Comparison of ENCODE assay signal across 12 cellular contexts in the genomic region with DNA sequence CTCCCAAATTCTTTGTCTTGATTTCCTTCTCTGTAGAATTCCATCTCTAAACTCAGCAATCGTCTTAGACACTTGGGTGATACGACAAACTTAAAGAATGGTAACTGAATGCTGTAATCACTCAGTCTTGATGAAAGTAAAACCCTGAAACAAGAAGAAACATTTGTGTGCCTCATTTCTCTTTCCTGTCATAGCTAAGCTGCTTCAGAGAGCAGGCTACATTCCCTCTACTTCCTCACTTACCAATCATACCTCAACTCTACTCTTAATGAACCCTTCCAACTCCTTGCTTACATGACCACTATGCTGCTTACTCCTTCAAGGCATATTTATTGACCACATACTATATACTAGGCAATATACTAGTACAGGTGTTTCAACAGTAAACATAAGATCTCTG. TPM values are rescaled to one million over a fixed set of nuclear protein-coding genes. Genes with fewer than 3 reads are reported as not detected.
DNase-seq lines count a peak whose midpoint lies in the region; ATAC-seq and TF ChIP-seq lines count a peak whose summit lies in the region.
"Had no signal": no experiment of that assay in that cellular context is flagged by ENCODE, and none has a peak within 500 bp of the region (broad histone marks: within the 10 kb centered on the region; RNA-seq: fewer than 3 reads in every experiment).

No MANE protein-coding gene starts in this region.

- CTCF ChIA-PET in T-cell (lab: Charles Lee) = interaction anchor here in 1 of 2 donors (1.0 to 1.5 kb wide), 2 partner anchors 19 to 336 kb away, joined by 3 to 7 read pairs; no protein-coding TSS in a partner anchor

- H3K4me3 ChIP-seq in neural progenitor cell = no peak overlapping the region
- H3K4me3 ChIP-seq: A549, SJSA1 had no signal

- peak overlapping the region; percentile 16 for H3K27ac Mint-ChIP-seq in T-helper 2 cell treated with Interferon-gamma antibody and Interleukin-4, amounts not matched to agents 5 μg/mL and 100 μg/mL, for 36 hours
- H3K27ac Mint-ChIP-seq in T-cell = peak overlapping the region; percentile 29 to 60
- no peak overlapping the region for H3K27ac Mint-ChIP-seq in neural progenitor cell
- H3K27ac Mint-ChIP-seq: activated CD4-positive, alpha-beta memory T cell treated with anti-CD3 and anti-CD28 coated beads, Interleukin-2, amount 10 ng/mL, durations not matched to agents 7 days and 5 days had no signal

- no peak overlapping the region for H3K9ac ChIP-seq in neural progenitor cell

- peak overlapping the region; percentile 1 for H3K4me2 ChIP-seq in neural progenitor cell
- H3K4me2 ChIP-seq: A549 had no signal

- no peak for TF ChIP-seq CTCF in neural progenitor cell (IDR thresholded peaks at IDR 0.05)

- H2AFZ ChIP-seq in neural progenitor cell (replicated peaks) = no peak overlapping the region

- no peaks in the 10 kb centered on the region for H3K9me3 Mint-ChIP-seq in T-helper 2 cell treated with Interferon-gamma antibody and Interleukin-4, amounts not matched to agents 5 μg/mL and 100 μg/mL, for 36 hours
- no peaks in the 10 kb centered on the region for H3K9me3 Mint-ChIP-seq in T-cell
- peaks cover 10% of the 10 kb centered on the region for H3K9me3 Mint-ChIP-seq in neural progenitor cell
- H3K9me3 Mint-ChIP-seq: activated CD4-positive, alpha-beta memory T cell treated with anti-CD3 and anti-CD28 coated beads, Interleukin-2, amount 10 ng/mL, durations not matched to agents 7 days and 5 days had no signal

- ATAC-seq in GM21576 (IDR thresholded peaks at IDR 0.05; ENCODE audit: unreplicated experiment) (peak; percentile 51), T-cell (replicated peaks in 1 of 4) (peak in 1 of 4 experiments; percentile 24), HG02763 (IDR thresholded peaks at IDR 0.05; ENCODE audit: unreplicated experiment) (no peak), GM19467 (IDR thresholded peaks at IDR 0.05; ENCODE audit: unreplicated experiment) (no peak)
- ATAC-seq: A549 had no signal

- H3K27me3 Mint-ChIP-seq in T-helper 2 cell treated with Interferon-gamma antibody and Interleukin-4, amounts not matched to agents 5 μg/mL and 100 μg/mL, for 36 hours (ENCODE audit: low read depth) = no peaks in the 10 kb centered on the region
- H3K27me3 Mint-ChIP-seq in T-cell (no peaks in the 10 kb centered on the region), neural progenitor cell (ENCODE audit: insufficient read depth, low read depth) (no peaks in the 10 kb centered on the region)
- H3K27me3 Mint-ChIP-seq: activated CD4-positive, alpha-beta memory T cell treated with anti-CD3 and anti-CD28 coated beads, Interleukin-2, amount 10 ng/mL, durations not matched to agents 7 days and 5 days had no signal

- H3K79me2 ChIP-seq in neural progenitor cell (ENCODE audit: low read depth) = peaks cover 100% of the 10 kb centered on the region

- peaks cover 35% of the 10 kb centered on the region for H3K4me1 Mint-ChIP-seq in T-helper 2 cell treated with Interferon-gamma antibody and Interleukin-4, amounts not matched to agents 5 μg/mL and 100 μg/mL, for 36 hours (ENCODE audit: low read depth)
- H3K4me1 Mint-ChIP-seq in T-cell (peaks cover 60 to 73% (median 68%) of the 10 kb centered on the region in 3 donors), neural progenitor cell (peaks cover 10% of the 10 kb centered on the region)

- H3K27me3 ChIP-seq in neural progenitor cell = no peaks in the 10 kb centered on the region
- H3K27me3 ChIP-seq: SJSA1 had no signal

- peak overlapping the region; percentile 1 for H3K4me3 Mint-ChIP-seq in T-helper 2 cell treated with Interferon-gamma antibody and Interleukin-4, amounts not matched to agents 5 μg/mL and 100 μg/mL, for 36 hours
- H3K4me3 Mint-ChIP-seq in T-cell (peak overlapping the region in 1 of 3 donors; percentile 27), neural progenitor cell (no peak overlapping the region)
- H3K4me3 Mint-ChIP-seq: activated CD4-positive, alpha-beta memory T cell treated with anti-CD3 and anti-CD28 coated beads, Interleukin-2, amount 10 ng/mL, durations not matched to agents 7 days and 5 days had no signal

- POLR2A ChIA-PET in T-cell (lab: Charles Lee) = no interaction called here

- peaks cover 12% of the 10 kb centered on the region for H3F3A ChIP-seq in neural progenitor cell (ENCODE audit: low read depth)

- no peak for DNase-seq in T-helper 2 cell treated with Interferon-gamma antibody and Interleukin-4, amounts not matched to agents 5 μg/mL and 100 μg/mL, for 36 hours (ENCODE audit: low spot score)
- DNase-seq in T-helper 2 cell (no peak), T-cell (no peak), neural progenitor cell (ENCODE audit: low spot score) (no peak), COLO829 (ENCODE audit: low spot score) (no peak)
- DNase-seq: activated CD4-positive, alpha-beta memory T cell treated with anti-CD3 and anti-CD28 coated beads, Interleukin-2, amount 10 ng/mL, durations not matched to agents 7 days and 5 days; islet precursor cell had no signal

- no peaks in the 10 kb centered on the region for H3K36me3 ChIP-seq in neural progenitor cell

- H3K36me3 Mint-ChIP-seq in T-helper 2 cell treated with Interferon-gamma antibody and Interleukin-4, amounts not matched to agents 5 μg/mL and 100 μg/mL, for 36 hours (ENCODE audit: low read depth) = peaks cover 1% of the 10 kb centered on the region
- H3K36me3 Mint-ChIP-seq in T-cell = no peaks in the 10 kb centered on the region
- H3K36me3 Mint-ChIP-seq in neural progenitor cell = peaks cover 38% of the 10 kb centered on the region

- H3K4me1 ChIP-seq in neural progenitor cell = peaks cover 19% of the 10 kb centered on the region

- H3K27ac ChIP-seq in neural progenitor cell = peak overlapping the region; percentile 54
- H3K27ac ChIP-seq: A549, SJSA1 had no signal

- H3K9me3 ChIP-seq in neural progenitor cell (ENCODE audit: low read depth) = no peaks in the 10 kb centered on the region
- H3K9me3 ChIP-seq: A549, SJSA1 had no signal

- peaks cover 85% of the 10 kb centered on the region for H4K20me1 ChIP-seq in neural progenitor cell (ENCODE audit: low read depth)

RNA-seq across cellular contexts. Expression of gene MAP4K5, which starts 8.3 kb away (rescaled TPM):
- total RNA-seq in T-cell (10 to 100 TPM; 33.5 to 48.2 (median 44.6) TPM), neural progenitor cell (ENCODE audit: low replicate concordance) (114 and 122 TPM in 2 replicates)

RNA-seq across cellular contexts. Expression of gene ATL1, which starts 35.9 kb away (rescaled TPM):
- total RNA-seq in T-cell (1 to 10 TPM; 1.2 to 3.2 (median 2.1) TPM), neural progenitor cell (ENCODE audit: low replicate concordance) (7.3 and 11.8 TPM in 2 replicates)
